Comparison of ENCODE assay signal across 13 cellular contexts in genomic region chr15:44676676-44677075, GRCh38. TPM values are rescaled to one million over a fixed set of nuclear protein-coding genes. Genes with fewer than 3 reads are reported as not detected.
DNase-seq lines count a peak whose midpoint lies in the region; ATAC-seq and TF ChIP-seq lines count a peak whose summit lies in the region.
"Had no signal": no experiment of that assay in that cellular context is flagged by ENCODE, and none has a peak within 500 bp of the region (broad histone marks: within the 10 kb centered on the region; RNA-seq: fewer than 3 reads in every experiment).

No MANE protein-coding gene starts in this region.

- peaks cover 75% of the 10 kb centered on the region for H3K4me1 Mint-ChIP-seq in activated T-helper 1 cell treated with anti-CD3 and anti-CD28 coated beads, Interleukin-12 subunit alpha, Interleukin-12 subunit beta, Interleukin-2, Interleukin-4 antibody, amounts not matched to agents 30 ng/mL and 10 ng/mL and 1 ng/mL, durations not matched to agents 14 hours and 24 hours and 36 hours (ENCODE audit: low read depth)
- H3K4me1 Mint-ChIP-seq in natural killer cell treated with Interleukin-12 subunit alpha and Interleukin-12 subunit beta and Interleukin-15 and Interleukin-18, amount 100 ng/mL, for 72 hours (ENCODE audit: low read depth in 2 of 2): peaks cover 66 to 74% of the 10 kb centered on the region in 2 donors

- H3K27me3 Mint-ChIP-seq in activated T-helper 1 cell treated with anti-CD3 and anti-CD28 coated beads, Interleukin-12 subunit alpha, Interleukin-12 subunit beta, Interleukin-2, Interleukin-4 antibody, amounts not matched to agents 30 ng/mL and 10 ng/mL and 1 ng/mL, durations not matched to agents 14 hours and 24 hours and 36 hours (ENCODE audit: insufficient read depth): no peaks in the 10 kb centered on the region
- no peaks in the 10 kb centered on the region for H3K27me3 Mint-ChIP-seq in natural killer cell treated with Interleukin-12 subunit alpha and Interleukin-12 subunit beta and Interleukin-15 and Interleukin-18, amount 100 ng/mL, for 72 hours

- CTCF ChIA-PET in A673 (lab: Charles Lee): no interaction called here

- peak overlapping the region; percentile 66 for H3K4me3 Mint-ChIP-seq in activated T-helper 1 cell treated with anti-CD3 and anti-CD28 coated beads, Interleukin-12 subunit alpha, Interleukin-12 subunit beta, Interleukin-2, Interleukin-4 antibody, amounts not matched to agents 30 ng/mL and 10 ng/mL and 1 ng/mL, durations not matched to agents 14 hours and 24 hours and 36 hours
- H3K4me3 Mint-ChIP-seq in natural killer cell treated with Interleukin-12 subunit alpha and Interleukin-12 subunit beta and Interleukin-15 and Interleukin-18, amount 100 ng/mL, for 72 hours: peak overlapping the region; percentile 97

- no peak for TF ChIP-seq CTCF in A673 (conservative IDR thresholded peaks at IDR 0.05; ENCODE audit: low read depth, low read length)

- H3K9me3 Mint-ChIP-seq in activated T-helper 1 cell treated with anti-CD3 and anti-CD28 coated beads, Interleukin-12 subunit alpha, Interleukin-12 subunit beta, Interleukin-2, Interleukin-4 antibody, amounts not matched to agents 30 ng/mL and 10 ng/mL and 1 ng/mL, durations not matched to agents 14 hours and 24 hours and 36 hours: peaks cover 8% of the 10 kb centered on the region
- H3K9me3 Mint-ChIP-seq in natural killer cell treated with Interleukin-12 subunit alpha and Interleukin-12 subunit beta and Interleukin-15 and Interleukin-18, amount 100 ng/mL, for 72 hours: peaks cover 6% of the 10 kb centered on the region

- intact Hi-C loops in activated T-helper 1 cell treated with anti-CD3 and anti-CD28 coated beads, Interleukin-12 subunit alpha, Interleukin-12 subunit beta, Interleukin-2, Interleukin-4 antibody, amounts not matched to agents 30 ng/mL and 10 ng/mL and 1 ng/mL, durations not matched to agents 14 hours and 24 hours and 36 hours (cut with micrococcal nuclease): no loop called here
- intact Hi-C loops in A673 (cut with micrococcal nuclease; ENCODE audit: unreplicated experiment): no loop called here

- no TSS peak for BruUV-seq in A673 (replicated peaks; lab: Mats Ljungman, UMichigan)

- peak overlapping the region; percentile 86 for H3K27ac Mint-ChIP-seq in activated T-helper 1 cell treated with anti-CD3 and anti-CD28 coated beads, Interleukin-12 subunit alpha, Interleukin-12 subunit beta, Interleukin-2, Interleukin-4 antibody, amounts not matched to agents 30 ng/mL and 10 ng/mL and 1 ng/mL, durations not matched to agents 14 hours and 24 hours and 36 hours
- peak overlapping the region; percentile 93 to 94 for H3K27ac Mint-ChIP-seq in natural killer cell treated with Interleukin-12 subunit alpha and Interleukin-12 subunit beta and Interleukin-15 and Interleukin-18, amount 100 ng/mL, for 72 hours

- peak; percentile 29 for TF ChIP-seq POLR2A in GM15510 (IDR thresholded peaks at IDR 0.05; ENCODE audit: borderline replicate concordance, extremely low read depth, insufficient read length)

- no peaks in the 10 kb centered on the region for H3K27me3 ChIP-seq in A673 (replicated peaks; ENCODE audit: insufficient read depth, low read depth, low read length, poor library complexity)
- H3K27me3 ChIP-seq: tibial nerve had no signal

- H3K27ac ChIP-seq in A673 (ENCODE audit: low read depth, low read length, poor library complexity, severe bottlenecking): no peak overlapping the region
- H3K27ac ChIP-seq: HL-60, SK-N-MC had no signal

- H3K4me1 ChIP-seq in A673 (ENCODE audit: insufficient read depth, low read length, poor library complexity, severe bottlenecking): no peaks in the 10 kb centered on the region

- H3K9me3 ChIP-seq in A673 (ENCODE audit: low read depth, low read length, poor library complexity, severe bottlenecking): no peaks in the 10 kb centered on the region
- H3K9me3 ChIP-seq: tibial nerve had no signal

- H3K4me3 ChIP-seq in A673 (ENCODE audit: low read depth, low read length, poor library complexity, severe bottlenecking): no peak overlapping the region
- H3K4me3 ChIP-seq: SK-N-MC, tibial nerve had no signal

- peak; percentile 40 for ATAC-seq in GM21529 (IDR thresholded peaks at IDR 0.05; ENCODE audit: unreplicated experiment)
- peak; percentile 82 to 86 for ATAC-seq in natural killer cell treated with Interleukin-12 subunit alpha and Interleukin-12 subunit beta and Interleukin-15 and Interleukin-18, amount 100 ng/mL, for 72 hours

- peaks cover 18% of the 10 kb centered on the region for H3K36me3 Mint-ChIP-seq in activated T-helper 1 cell treated with anti-CD3 and anti-CD28 coated beads, Interleukin-12 subunit alpha, Interleukin-12 subunit beta, Interleukin-2, Interleukin-4 antibody, amounts not matched to agents 30 ng/mL and 10 ng/mL and 1 ng/mL, durations not matched to agents 14 hours and 24 hours and 36 hours (ENCODE audit: low read depth)
- peaks cover 9% of the 10 kb centered on the region for H3K36me3 Mint-ChIP-seq in natural killer cell treated with Interleukin-12 subunit alpha and Interleukin-12 subunit beta and Interleukin-15 and Interleukin-18, amount 100 ng/mL, for 72 hours

- POLR2A ChIA-PET in A673 (lab: Charles Lee; ENCODE audit: low non-redundant PET): no interaction called here

- H3K36me3 ChIP-seq in A673 (ENCODE audit: insufficient read depth, low read length, poor library complexity, severe bottlenecking): no peaks in the 10 kb centered on the region
- H3K36me3 ChIP-seq: tibial nerve had no signal

- no peak for DNase-seq in activated T-helper 1 cell treated with anti-CD3 and anti-CD28 coated beads, Interleukin-12 subunit alpha, Interleukin-12 subunit beta, Interleukin-2, Interleukin-4 antibody, amounts not matched to agents 30 ng/mL and 10 ng/mL and 1 ng/mL, durations not matched to agents 14 hours and 24 hours and 36 hours (ENCODE audit: low spot score)
- peak; percentile 77 for DNase-seq in natural killer cell treated with Interleukin-12 subunit alpha and Interleukin-12 subunit beta and Interleukin-15 and Interleukin-18, amount 100 ng/mL, for 72 hours (ENCODE audit: low spot score)
- DNase-seq in A673 (ENCODE audit: low spot score): no peak
- DNase-seq in GM19238 (ENCODE audit: insufficient read length, low spot score): no peak
- DNase-seq in EL: no peak
- no peak for DNase-seq in NAMALWA (ENCODE audit: low spot score)
- DNase-seq: NCI-H774, posterior cingulate gyrus had no signal

RNA-seq across cellular contexts. Expression of gene SPG11, which starts 13.2 kb away (rescaled TPM):
- 65.2 and 70.4 TPM in 2 replicates for total RNA-seq in activated T-helper 1 cell treated with anti-CD3 and anti-CD28 coated beads, Interleukin-12 subunit alpha, Interleukin-12 subunit beta, Interleukin-2, Interleukin-4 antibody, amounts not matched to agents 30 ng/mL and 10 ng/mL and 1 ng/mL, durations not matched to agents 14 hours and 24 hours and 36 hours
- total RNA-seq in natural killer cell treated with Interleukin-12 subunit alpha and Interleukin-12 subunit beta and Interleukin-15 and Interleukin-18, amount 100 ng/mL, for 72 hours: 100 to 1,000 TPM in 1 of 2 donors, 10 to 100 TPM in 1; 86.2 to 114 TPM
- total RNA-seq in A673 (2021): 55.4 and 68.5 TPM in 2 replicates

RNA-seq across cellular contexts. Expression of gene PATL2, which starts 34.4 kb away (rescaled TPM):
- 11.1 and 11.5 TPM in 2 replicates for total RNA-seq in activated T-helper 1 cell treated with anti-CD3 and anti-CD28 coated beads, Interleukin-12 subunit alpha, Interleukin-12 subunit beta, Interleukin-2, Interleukin-4 antibody, amounts not matched to agents 30 ng/mL and 10 ng/mL and 1 ng/mL, durations not matched to agents 14 hours and 24 hours and 36 hours
- total RNA-seq in natural killer cell treated with Interleukin-12 subunit alpha and Interleukin-12 subunit beta and Interleukin-15 and Interleukin-18, amount 100 ng/mL, for 72 hours: 10 to 100 TPM; 13.0 to 19.1 TPM
- 1.2 and 1.6 TPM in 2 replicates for total RNA-seq in A673 (2021)

RNA-seq across cellular contexts. Expression of gene B2M, which starts 34.6 kb away (rescaled TPM):
- 4,313 and 4,559 TPM in 2 replicates for total RNA-seq in activated T-helper 1 cell treated with anti-CD3 and anti-CD28 coated beads, Interleukin-12 subunit alpha, Interleukin-12 subunit beta, Interleukin-2, Interleukin-4 antibody, amounts not matched to agents 30 ng/mL and 10 ng/mL and 1 ng/mL, durations not matched to agents 14 hours and 24 hours and 36 hours
- 1,000 to 10,000 TPM; 2,989 to 7,967 TPM for total RNA-seq in natural killer cell treated with Interleukin-12 subunit alpha and Interleukin-12 subunit beta and Interleukin-15 and Interleukin-18, amount 100 ng/mL, for 72 hours
- 1,596 and 1,873 TPM in 2 replicates for total RNA-seq in A673 (2021)

RNA-seq across cellular contexts. Expression of gene TRIM69, which starts 59.7 kb away (rescaled TPM):
- 43.8 and 46.4 TPM in 2 replicates for total RNA-seq in activated T-helper 1 cell treated with anti-CD3 and anti-CD28 coated beads, Interleukin-12 subunit alpha, Interleukin-12 subunit beta, Interleukin-2, Interleukin-4 antibody, amounts not matched to agents 30 ng/mL and 10 ng/mL and 1 ng/mL, durations not matched to agents 14 hours and 24 hours and 36 hours
- 10 to 100 TPM; 28.8 to 33.9 TPM for total RNA-seq in natural killer cell treated with Interleukin-12 subunit alpha and Interleukin-12 subunit beta and Interleukin-15 and Interleukin-18, amount 100 ng/mL, for 72 hours
- 61.0 and 64.4 TPM in 2 replicates for total RNA-seq in A673 (2021)
